In genomic region chr21:45982758-45983731, GRCh38 we compare ENCODE assay signal across 8 cellular contexts. TPM values are rescaled to one million over a fixed set of nuclear protein-coding genes. Genes with fewer than 3 reads are reported as not detected.
DNase-seq lines count a peak whose midpoint lies in the region; ATAC-seq and TF ChIP-seq lines count a peak whose summit lies in the region.

No MANE protein-coding gene starts in this region.

- peak overlapping the region; percentile 60 for H3K23ac ChIP-seq in neuronal stem cell (ENCODE audit: low read depth, low read length, poor library complexity)

- H3K36me3 Mint-ChIP-seq in stimulated activated effector memory CD8-positive, alpha-beta T cell treated with anti-CD3 and anti-CD28 coated beads, Interleukin-12 subunit alpha, Interleukin-12 subunit beta, amount 100 ng/mL, for 72 hours, result no peaks in the 10 kb centered on the region

- DNase-seq in BJ (ENCODE audit: low read depth) (no peak), NT2/D1 (ENCODE audit: low read depth, low spot score) (no peak), esophagus squamous epithelium (lab: John Stamatoyannopoulos, UW) (no peak), neuronal stem cell (ENCODE audit: low spot score) (no peak), hepatic stellate cell (ENCODE audit: low spot score) (no peak)
- no peak for DNase-seq in stimulated activated effector memory CD8-positive, alpha-beta T cell treated with anti-CD3 and anti-CD28 coated beads, Interleukin-12 subunit alpha, Interleukin-12 subunit beta, amount 100 ng/mL, for 72 hours (ENCODE audit: low spot score in 2 of 2)

- H3K4ac ChIP-seq in neuronal stem cell (ENCODE audit: low read length), result peak overlapping the region; percentile 3

- H3K9ac ChIP-seq in NT2/D1 (ENCODE audit: insufficient read length, low read depth), result peak overlapping the region; percentile 98
- H3K9ac ChIP-seq in neuronal stem cell (ENCODE audit: low read depth, low read length, poor library complexity), result peak overlapping the region; percentile 80

- no peak overlapping the region for H4K91ac ChIP-seq in neuronal stem cell (ENCODE audit: low read depth, low read length, poor library complexity)

- no CpG with 5 or more reads among the region's 53 CpGs for WGBS in esophagus squamous epithelium, 2 donors
- WGBS in neuronal stem cell (ENCODE audit: extremely low coverage in 2 of 2, insufficient read length in 2 of 2, insufficient replicate concordance in 1 of 2), 2 donors, result no CpG with 5 or more reads among the region's 53 CpGs

- no peak overlapping the region for H3K27ac Mint-ChIP-seq in stimulated activated effector memory CD8-positive, alpha-beta T cell treated with anti-CD3 and anti-CD28 coated beads, Interleukin-12 subunit alpha, Interleukin-12 subunit beta, amount 100 ng/mL, for 72 hours

- TF ChIP-seq CTCF in BJ (IDR thresholded peaks at IDR 0.05; ENCODE audit: insufficient read depth, low read depth, low read length), result 0 out of 2 replicates have a peak, but pooled peaks have one; percentile 15
- TF ChIP-seq CTCF in esophagus squamous epithelium (IDR thresholded peaks at IDR 0.05), result no peak

- no peak overlapping the region for H3K14ac ChIP-seq in neuronal stem cell (ENCODE audit: low read length)

- H3K27me3 ChIP-seq in BJ (ENCODE audit: control insufficient read depth, insufficient read depth, low read length), result no peaks in the 10 kb centered on the region
- peaks cover 28% of the 10 kb centered on the region for H3K27me3 ChIP-seq in NT2/D1 (ENCODE audit: insufficient read depth, insufficient read length)
- H3K27me3 ChIP-seq in esophagus squamous epithelium, result peaks cover 0 to 37% (median 0%) of the 10 kb centered on the region in 4 donors
- peaks cover 0 to 15% (median 0%) of the 10 kb centered on the region in 3 experiments for H3K27me3 ChIP-seq in neuronal stem cell (ENCODE audit: control insufficient read depth in 3 of 3, insufficient read depth in 3 of 3, low read depth in 1 of 3, low read length in 3 of 3)

- H3K4me3 Mint-ChIP-seq in stimulated activated effector memory CD8-positive, alpha-beta T cell treated with anti-CD3 and anti-CD28 coated beads, Interleukin-12 subunit alpha, Interleukin-12 subunit beta, amount 100 ng/mL, for 72 hours, result no peak overlapping the region

- H3K4me3 ChIP-seq in BJ (ENCODE audit: low read depth, low read length) (peak overlapping the region; percentile 98), NT2/D1 (ENCODE audit: insufficient read length, low read depth) (peak overlapping the region; percentile 82), esophagus squamous epithelium (peak overlapping the region; percentile 48 to 78 (median 64)), neuronal stem cell (ENCODE audit: low read length in 2 of 2) (peak overlapping the region; percentile 88 to 90)

- H3K18ac ChIP-seq in neuronal stem cell (ENCODE audit: low read length), result peak overlapping the region; percentile 92

- no peak overlapping the region for H2BK120ac ChIP-seq in neuronal stem cell (ENCODE audit: low read depth, low read length)

- POLR2A ChIA-PET in BJ (lab: Charles Lee), result interaction anchor here (0.7 to 1.4 kb wide), 3 partner anchors 10 to 143 kb away, joined by 3 to 4 read pairs (median 4); no protein-coding TSS in a partner anchor

- H3K4me1 Mint-ChIP-seq in stimulated activated effector memory CD8-positive, alpha-beta T cell treated with anti-CD3 and anti-CD28 coated beads, Interleukin-12 subunit alpha, Interleukin-12 subunit beta, amount 100 ng/mL, for 72 hours, result peaks cover 16% of the 10 kb centered on the region

- H3K4me1 ChIP-seq in NT2/D1 (ENCODE audit: insufficient read depth, insufficient read length) (peaks cover 18% of the 10 kb centered on the region), esophagus squamous epithelium (peaks cover 0 to 87% (median 16%) of the 10 kb centered on the region in 3 donors), neuronal stem cell (ENCODE audit: control insufficient read depth in 2 of 2, insufficient read depth in 1 of 2, low read depth in 1 of 2, low read length in 2 of 2) (peaks cover 8 to 11% of the 10 kb centered on the region in 2 donors)

- peak overlapping the region; percentile 84 for H2AK5ac ChIP-seq in neuronal stem cell (ENCODE audit: low read depth, low read length)

- H3K36me3 ChIP-seq in BJ (ENCODE audit: control insufficient read depth, insufficient read depth, low read length) (peaks cover 42% of the 10 kb centered on the region), NT2/D1 (ENCODE audit: insufficient read depth, insufficient read length, low read length) (peaks cover 43% of the 10 kb centered on the region), esophagus squamous epithelium (peaks cover 0 to 25% (median 12%) of the 10 kb centered on the region in 3 donors), neuronal stem cell (replicated peaks in 1 of 2; ENCODE audit: control insufficient read depth in 2 of 2, insufficient read depth in 2 of 2, low read length in 2 of 2) (peaks cover 3 to 31% of the 10 kb centered on the region in 2 donors)

- no peak overlapping the region for H2BK5ac ChIP-seq in neuronal stem cell (ENCODE audit: low read length)

- H3K9me3 ChIP-seq in NT2/D1 (ENCODE audit: insufficient read depth, low read length), result no peaks in the 10 kb centered on the region
- no peaks in the 10 kb centered on the region for H3K9me3 ChIP-seq in esophagus squamous epithelium
- no peaks in the 10 kb centered on the region for H3K9me3 ChIP-seq in neuronal stem cell (replicated peaks in 1 of 2; ENCODE audit: control insufficient read depth in 2 of 2, insufficient read depth in 1 of 2, low read depth in 1 of 2, low read length in 2 of 2)

- H3K9me3 Mint-ChIP-seq in stimulated activated effector memory CD8-positive, alpha-beta T cell treated with anti-CD3 and anti-CD28 coated beads, Interleukin-12 subunit alpha, Interleukin-12 subunit beta, amount 100 ng/mL, for 72 hours, result peaks cover 3% of the 10 kb centered on the region

- H2AFZ ChIP-seq in neuronal stem cell (ENCODE audit: low read length), result peak overlapping the region; percentile 94

- H4K8ac ChIP-seq in neuronal stem cell (ENCODE audit: low read depth, low read length), result no peak overlapping the region

- CTCF ChIA-PET in BJ (lab: Yijun Ruan, JAX), result interaction anchor here (0.8 to 1.8 kb wide), 3 partner anchors 9 to 11 kb away, joined by 3 to 11 read pairs (median 3); no protein-coding TSS in a partner anchor

- H2BK15ac ChIP-seq in neuronal stem cell (ENCODE audit: low read length), result peak overlapping the region; percentile 55

- no peak overlapping the region for H2BK12ac ChIP-seq in neuronal stem cell (ENCODE audit: low read length)

- H3K79me1 ChIP-seq in neuronal stem cell (ENCODE audit: low read depth, low read length), result peaks cover 5% of the 10 kb centered on the region

- peak overlapping the region; percentile 93 for H3K4me2 ChIP-seq in neuronal stem cell (ENCODE audit: insufficient read depth, low read length, poor library complexity, severe bottlenecking)

- H3K27ac ChIP-seq in esophagus squamous epithelium, result peak overlapping the region; percentile 72 to 89 (median 80)
- no peak overlapping the region for H3K27ac ChIP-seq in neuronal stem cell (replicated peaks; ENCODE audit: low read length)

- ATAC-seq in GM21447 (IDR thresholded peaks at IDR 0.05; ENCODE audit: unreplicated experiment) (no peak), GM19452 (IDR thresholded peaks at IDR 0.05; ENCODE audit: unreplicated experiment) (no peak)
- no peak for ATAC-seq in stimulated activated effector memory CD8-positive, alpha-beta T cell treated with anti-CD3 and anti-CD28 coated beads, Interleukin-12 subunit alpha, Interleukin-12 subunit beta, amount 100 ng/mL, for 72 hours

- TF ChIP-seq POLR2A in esophagus squamous epithelium (IDR thresholded peaks at IDR 0.05), result no peak

- intact Hi-C loops in esophagus squamous epithelium (cut with DNase I), result no loop called here

RNA-seq across cellular contexts. Expression of gene COL6A1, which starts 1.5 kb away (rescaled TPM):
- polyA plus RNA-seq in BJ (2011; rRNA removed), result 220 and 672 TPM in 2 replicates
- 103 and 155 TPM in 2 replicates for polyA minus RNA-seq in BJ (2011; rRNA and poly(A)+ RNA removed)
- 100 to 1,000 TPM in 1 of 4 donors, 10 to 100 TPM in 3; 25.0 to 242 (median 54.9) TPM for total RNA-seq in esophagus squamous epithelium
- 54.3 TPM for polyA plus RNA-seq in neuronal stem cell (2013, experiment 1 of 2)
- polyA plus RNA-seq in neuronal stem cell (2013, experiment 2 of 2), result 53.4 TPM
